9 cellular contexts compared by ENCODE assay signal in the genomic region with DNA sequence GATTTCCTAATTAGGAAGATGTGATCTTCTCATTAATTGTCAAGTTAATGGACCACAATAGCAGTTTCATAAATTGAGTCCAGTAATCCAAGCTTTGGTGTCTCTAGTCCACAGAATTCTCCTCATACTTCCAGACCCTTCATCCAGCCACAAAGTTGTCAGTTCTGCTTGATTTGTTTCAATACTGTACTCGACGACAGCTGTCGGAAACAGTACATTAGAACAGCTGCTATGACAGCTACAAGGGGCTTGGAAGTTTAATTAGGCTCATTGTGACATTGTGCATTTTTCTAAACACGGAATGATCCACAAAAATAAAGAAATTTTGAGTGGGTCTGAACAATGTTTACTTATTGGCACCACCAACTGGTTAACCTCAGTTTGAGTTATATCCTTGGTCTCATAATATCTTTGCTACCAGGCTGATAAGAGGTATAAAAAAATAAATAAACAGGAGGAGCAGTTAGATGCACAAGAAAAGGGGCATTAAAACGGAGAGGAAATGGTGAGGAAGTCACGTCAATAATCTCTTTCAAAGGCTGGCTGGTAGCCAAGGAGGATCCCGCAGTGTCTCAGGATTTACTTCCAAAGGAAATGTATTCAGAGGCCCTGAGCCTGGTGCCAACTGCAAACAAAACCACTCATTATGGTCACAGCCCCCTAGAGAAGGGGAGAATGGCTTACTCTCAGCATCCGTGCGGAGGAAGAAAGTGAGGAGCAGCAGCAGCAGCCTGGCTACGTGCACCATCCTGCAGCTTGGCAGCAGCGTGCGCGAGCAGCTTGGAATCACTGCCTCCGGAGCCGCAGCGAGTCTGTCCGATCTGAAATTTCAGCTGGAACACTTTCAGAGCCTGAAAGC.
DNase-seq lines count a peak whose midpoint lies in the region; ATAC-seq, FAIRE-seq and TF ChIP-seq lines count a peak whose summit lies in the region.
"Had no signal": no experiment of that assay in that cellular context is flagged by ENCODE, and none has a peak within 500 bp of the region (broad histone marks: within the 10 kb centered on the region; RNA-seq: fewer than 3 reads in every experiment).

No MANE protein-coding gene starts in this region.

- H3K4me3 ChIP-seq in left lung = no peak overlapping the region
- H3K4me3 ChIP-seq: A549 had no signal

- no peak for FAIRE-seq in GM12891 (lab: Jason Lieb, UNC)
- FAIRE-seq: A549 had no signal

- DNase-seq in NCI-H510A treated with DMSO at 0.1 percent for 48 hours (lab: John Stamatoyannopoulos, UW) = peak; percentile 40
- no peak for DNase-seq in NCI-H510A (lab: John Stamatoyannopoulos, UW)
- DNase-seq in left lung = no peak
- no peak for DNase-seq in type B pancreatic cell (ENCODE audit: extremely low spot score, unreplicated experiment)
- DNase-seq in stimulated activated naive CD4-positive, alpha-beta T cell treated with Interleukin-2 at 50 U/mL for 16 hours (lab: John Stamatoyannopoulos, UW) = no peak
- DNase-seq in activated gamma-delta T cell (lab: John Stamatoyannopoulos, UW) = no peak
- no peak for DNase-seq in GM12891 (ENCODE audit: insufficient read length, low spot score)

- H3K4me1 Mint-ChIP-seq in type B pancreatic cell (ENCODE audit: unreplicated experiment) = peaks cover 34% of the 10 kb centered on the region

- no peaks in the 10 kb centered on the region for H3K27me3 Mint-ChIP-seq in type B pancreatic cell

- no peak for TF ChIP-seq CTCF in left lung (IDR thresholded peaks at IDR 0.05)
- no peak for TF ChIP-seq CTCF in type B pancreatic cell (conservative IDR thresholded peaks at IDR 0.05)

- H3K9me3 Mint-ChIP-seq in type B pancreatic cell = no peaks in the 10 kb centered on the region

- H3K4me3 Mint-ChIP-seq in type B pancreatic cell = peak overlapping the region; percentile 25

- no peaks in the 10 kb centered on the region for H3K27me3 ChIP-seq in left lung

- H3K27ac ChIP-seq in cingulate gyrus (ENCODE audit: low read depth, low read length) (peak overlapping the region; percentile 41), left lung (no peak overlapping the region)
- H3K27ac ChIP-seq: A549 had no signal

- H3K4me1 ChIP-seq in left lung = peaks cover 0 to 11% of the 10 kb centered on the region in 2 donors
- H3K4me1 ChIP-seq: A549 had no signal

- H3K36me3 ChIP-seq in left lung = no peaks in the 10 kb centered on the region

- intact Hi-C loops in left lung (cut with DNase I) = no loop called here

- ATAC-seq in left lung = peak; percentile 39
- ATAC-seq: A549 had no signal

- TF ChIP-seq POLR2A in GM12891 (IDR thresholded peaks at IDR 0.05; ENCODE audit: low read depth, low read length) = no peak

- H3K27ac Mint-ChIP-seq in type B pancreatic cell = no peak overlapping the region

- peaks cover 15% of the 10 kb centered on the region for H3K36me3 Mint-ChIP-seq in type B pancreatic cell

- no peaks in the 10 kb centered on the region for H3K9me3 ChIP-seq in left lung
- H3K9me3 ChIP-seq: A549 had no signal

TF ChIP-seq in GM12891, 5 proteins besides CTCF, POLR2A, EP300 and RAD21:
- TF ChIP-seq POU2F2 (IDR thresholded peaks at IDR 0.05; ENCODE audit: low read depth, low read length) = no peak
- no peak for TF ChIP-seq SPI1 (IDR thresholded peaks at IDR 0.05; ENCODE audit: low read depth, low read length)
- TF ChIP-seq POLR2AphosphoS5 (IDR thresholded peaks at IDR 0.05; ENCODE audit: low read depth, low read length) = no peak
- no peak for TF ChIP-seq TAF1 (IDR thresholded peaks at IDR 0.05; ENCODE audit: low read depth, low read length)
